In genomic region chr5:177457239-177458121, GRCh38 we compare ENCODE assay signal across 1 cellular context.
TF ChIP-seq lines count a peak whose summit lies in the region.

No MANE protein-coding gene starts in this region.

TF ChIP-seq in HepG2, 621 proteins besides CTCF, POLR2A, EP300 and RAD21 (continued from another document):
- TF ChIP-seq GPBP1L1 (CRISPR knock-in tag; IDR thresholded peaks at IDR 0.05) (no peak), ZBTB46 (CRISPR knock-in tag; IDR thresholded peaks at IDR 0.05; ENCODE audit: borderline replicate concordance) (no peak), ZSCAN31 (CRISPR knock-in tag; IDR thresholded peaks at IDR 0.05; ENCODE audit: low read depth) (no peak), SP1 (IDR thresholded peaks at IDR 0.05) (no peak), SP1 (CRISPR knock-in tag; IDR thresholded peaks at IDR 0.05) (peak; percentile 83), ZNF510 (CRISPR knock-in tag; IDR thresholded peaks at IDR 0.05; ENCODE audit: low read depth) (no peak), ZNF569 (CRISPR knock-in tag; IDR thresholded peaks at IDR 0.05; ENCODE audit: borderline replicate concordance) (no peak), ZNF24 (IDR thresholded peaks at IDR 0.05) (no peak), HIVEP1 (CRISPR knock-in tag; IDR thresholded peaks at IDR 0.05) (no peak), RXRA (CRISPR knock-in tag; IDR thresholded peaks at IDR 0.05) (no peak), ZFP90 (CRISPR knock-in tag; IDR thresholded peaks at IDR 0.05; ENCODE audit: borderline replicate concordance) (no peak), SNAPC2 (CRISPR knock-in tag; IDR thresholded peaks at IDR 0.05) (no peak), ATF6 (CRISPR knock-in tag; conservative IDR thresholded peaks at IDR 0.05) (no peak), MXI1 (IDR thresholded peaks at IDR 0.05; ENCODE audit: borderline replicate concordance, low read depth, low read length) (peak; percentile 92; the same call in 2 of the 3 replicates), SP5 (CRISPR knock-in tag; IDR thresholded peaks at IDR 0.05; ENCODE audit: borderline replicate concordance, low read depth) (no peak), ZNF235 (CRISPR knock-in tag; IDR thresholded peaks at IDR 0.05; ENCODE audit: borderline replicate concordance) (no peak), RFXANK (CRISPR knock-in tag; IDR thresholded peaks at IDR 0.05) (peak; percentile 96), SAP130 (CRISPR knock-in tag; IDR thresholded peaks at IDR 0.05; ENCODE audit: low read depth) (no peak), ZNF737 (CRISPR knock-in tag; IDR thresholded peaks at IDR 0.05; ENCODE audit: borderline replicate concordance) (no peak), ZC3H13 (CRISPR knock-in tag; IDR thresholded peaks at IDR 0.05) (no peak), ZNF674 (CRISPR knock-in tag; IDR thresholded peaks at IDR 0.05; ENCODE audit: low read depth) (no peak), ZHX1 (CRISPR knock-in tag; IDR thresholded peaks at IDR 0.05; ENCODE audit: low read depth) (no peak), TBP (CRISPR knock-in tag; IDR thresholded peaks at IDR 0.05) (no peak), NFYB (CRISPR knock-in tag; IDR thresholded peaks at IDR 0.05) (peak; percentile 82), KDM1A (CRISPR knock-in tag; IDR thresholded peaks at IDR 0.05) (no peak), BCL6 (CRISPR knock-in tag; IDR thresholded peaks at IDR 0.05) (no peak), ZNF234 (CRISPR knock-in tag; conservative IDR thresholded peaks at IDR 0.05) (no peak), KDM5A (IDR thresholded peaks at IDR 0.05; ENCODE audit: borderline replicate concordance, low read length) (no peak), HNF1B (CRISPR knock-in tag; IDR thresholded peaks at IDR 0.05) (no peak), ZBTB2 (CRISPR knock-in tag; IDR thresholded peaks at IDR 0.05; ENCODE audit: low read depth) (no peak), FOXK2 (IDR thresholded peaks at IDR 0.05) (no peak), RFX1 (IDR thresholded peaks at IDR 0.05) (peak; percentile 87), ZNF274 (CRISPR knock-in tag; IDR thresholded peaks at IDR 0.05) (no peak), ZNF749 (CRISPR knock-in tag; IDR thresholded peaks at IDR 0.05; ENCODE audit: borderline replicate concordance) (no peak), THAP7 (CRISPR knock-in tag; IDR thresholded peaks at IDR 0.05) (no peak), PAF1 (CRISPR knock-in tag; IDR thresholded peaks at IDR 0.05) (no peak), DNMT3B (CRISPR knock-in tag; conservative IDR thresholded peaks at IDR 0.05) (no peak), REPIN1 (CRISPR knock-in tag; IDR thresholded peaks at IDR 0.05; ENCODE audit: borderline replicate concordance, low read depth) (no peak), MED1 (CRISPR knock-in tag; IDR thresholded peaks at IDR 0.05) (no peak), FOXA3 (CRISPR knock-in tag; IDR thresholded peaks at IDR 0.05) (no peak), CEBPG (CRISPR knock-in tag; IDR thresholded peaks at IDR 0.05) (peak; percentile 34; the same call in 1 of the 2 replicates), HOXA9 (CRISPR knock-in tag; IDR thresholded peaks at IDR 0.05; ENCODE audit: borderline replicate concordance) (no peak)
